8 cellular contexts compared by ENCODE assay signal in genomic region chr20:50193851-50194830, GRCh38. TPM values are rescaled to one million over a fixed set of nuclear protein-coding genes. Genes with fewer than 3 reads are reported as not detected.
A peak's percentile ranks its signal among the peaks of the same experiment; 100 is the strongest.
DNase-seq lines count a peak whose midpoint lies in the region; ATAC-seq and TF ChIP-seq lines count a peak whose summit lies in the region.

No MANE protein-coding gene starts in this region.

- peaks cover 26% of the 10 kb centered on the region for H3K4me1 Mint-ChIP-seq in activated T-cell treated with anti-CD3 and anti-CD28 coated beads, Interleukin-2, amount 50 U/mL, for 4 hours (ENCODE audit: low read depth)

- peaks cover 29 to 34% of the 10 kb centered on the region in 2 donors for H3K4me1 ChIP-seq in thyroid gland

- intact Hi-C loops in lower leg skin (cut with DNase I; ENCODE audit: low total_unique reads) (loop anchor here (10.0 kb wide), 1 partner anchor 151 kb away; no protein-coding TSS in a partner anchor), thyroid gland (cut with DNase I) (no loop called here)

- H3K9me3 ChIP-seq in thyroid gland = no peaks in the 10 kb centered on the region

- in situ Hi-C loops in astrocyte of the cerebellum (cut with HindIII; ENCODE audit: low sequenced_read_pairs) = no loop called here

- 46 to 57% methylated on average over 18 to 23 of the region's 23 CpGs for WGBS in lower leg skin, 2 donors
- WGBS in thyroid gland, 2 donors = 43 to 52% methylated on average over 21 to 23 of the region's 23 CpGs

- TF ChIP-seq POLR2A in lower leg skin (IDR thresholded peaks at IDR 0.05) (no peak), thyroid gland (IDR thresholded peaks at IDR 0.05) (no peak)

- no peak for ATAC-seq in activated T-cell treated with anti-CD3 and anti-CD28 coated beads, Interleukin-2, amount 50 U/mL, for 4 hours
- ATAC-seq in GM18907 (IDR thresholded peaks at IDR 0.05; ENCODE audit: unreplicated experiment) (no peak), HG02678 (IDR thresholded peaks at IDR 0.05; ENCODE audit: unreplicated experiment) (no peak)

- no peaks in the 10 kb centered on the region for H3K27me3 Mint-ChIP-seq in activated T-cell treated with anti-CD3 and anti-CD28 coated beads, Interleukin-2, amount 50 U/mL, for 4 hours (ENCODE audit: low read depth)

- TF ChIP-seq CTCF in astrocyte of the cerebellum (IDR thresholded peaks at IDR 0.05; ENCODE audit: low read depth, low read length, missing control alignments) (no peak), lower leg skin (IDR thresholded peaks at IDR 0.05) (no peak), thyroid gland (IDR thresholded peaks at IDR 0.05) (no peak)

- no peaks in the 10 kb centered on the region for H3K27me3 ChIP-seq in thyroid gland

- peak overlapping the region; percentile 98 to 99 (median 99) for H3K27ac ChIP-seq in thyroid gland

- DNase-seq in activated T-cell treated with anti-CD3 and anti-CD28 coated beads, Interleukin-2, amount 50 U/mL, for 4 hours = no peak
- DNase-seq in activated T-cell treated with anti-CD3 and anti-CD28 coated beads, Interleukin-2, amount 50 U/mL, for 48 hours = no peak
- no peak for DNase-seq in astrocyte of the cerebellum (ENCODE audit: low read depth)
- DNase-seq in lower leg skin (ENCODE audit: low spot score in 2 of 2) = peak in 1 of 2 donors; percentile 33
- peak; percentile 29 to 38 for DNase-seq in thyroid gland
- DNase-seq in SIG-M5 treated with dmso at 0.1 percent for 504 hours (lab: John Stamatoyannopoulos, UW; ENCODE audit: unreplicated experiment) = no peak

- peaks cover 13 to 18% of the 10 kb centered on the region in 2 donors for H3K36me3 ChIP-seq in thyroid gland

- no peaks in the 10 kb centered on the region for H3K9me3 Mint-ChIP-seq in activated T-cell treated with anti-CD3 and anti-CD28 coated beads, Interleukin-2, amount 50 U/mL, for 4 hours

- peaks cover 7% of the 10 kb centered on the region for H3K36me3 Mint-ChIP-seq in activated T-cell treated with anti-CD3 and anti-CD28 coated beads, Interleukin-2, amount 50 U/mL, for 4 hours (ENCODE audit: insufficient read depth)

- peak overlapping the region; percentile 91 for H3K4me3 ChIP-seq in astrocyte of the cerebellum (ENCODE audit: low read depth, low read length)
- peak overlapping the region; percentile 89 for H3K4me3 ChIP-seq in lower leg skin (ENCODE audit: low read depth, poor library complexity, severe bottlenecking)
- peak overlapping the region; percentile 63 to 95 (median 90) for H3K4me3 ChIP-seq in thyroid gland (replicated peaks in 1 of 3)

- H3K4me3 Mint-ChIP-seq in activated T-cell treated with anti-CD3 and anti-CD28 coated beads, Interleukin-2, amount 50 U/mL, for 4 hours = peak overlapping the region; percentile 92

RNA-seq across cellular contexts. Expression of gene CEBPB, which starts 3.5 kb away (rescaled TPM):
- total RNA-seq in activated T-cell treated with anti-CD3 and anti-CD28 coated beads, Interleukin-2, amount 50 U/mL, for 4 hours = 10 to 100 TPM; 32.8 to 36.6 (median 35.2) TPM
- total RNA-seq in lower leg skin = 100 to 1,000 TPM; 154 to 221 (median 195) TPM
- 100 to 1,000 TPM in 3 of 4 donors, 10 to 100 TPM in 1; 61.7 to 132 (median 104) TPM for total RNA-seq in thyroid gland

RNA-seq across cellular contexts. Expression of gene PEDS1, which starts 40.6 kb away (rescaled TPM):
- 10 to 100 TPM; 21.6 to 22.5 (median 21.9) TPM for total RNA-seq in activated T-cell treated with anti-CD3 and anti-CD28 coated beads, Interleukin-2, amount 50 U/mL, for 4 hours
- 10 to 100 TPM; 47.3 to 69.3 (median 59.6) TPM for total RNA-seq in lower leg skin
- total RNA-seq in thyroid gland = 10 to 100 TPM; 15.8 to 22.7 (median 19.7) TPM

Comparison
In these comparisons a context has a peak if more than half of its experiments do, and no peak if none do; other contexts are left out.
1. DNase-seq: peak in thyroid gland (2 of 2); none in activated T-cell treated with anti-CD3 and anti-CD28 coated beads, Interleukin-2, amount 50 U/mL, for 4 hours (single experiment), activated T-cell treated with anti-CD3 and anti-CD28 coated beads, Interleukin-2, amount 50 U/mL, for 48 hours (0 of 2), astrocyte of the cerebellum (single experiment) and SIG-M5 treated with dmso at 0.1 percent for 504 hours (single experiment).
2. Peak in every context shown above with its lines, with median percentiles within 50 percentile points of each other: H3K4me3 ChIP-seq.